38 cellular contexts compared by ENCODE assay signal in genomic region chr9:114477642-114478041, GRCh38.
"Had no signal": no experiment of that assay in that cellular context is flagged by ENCODE, and none has a peak within 500 bp of the region (broad histone marks: within the 10 kb centered on the region; RNA-seq: fewer than 3 reads in every experiment).

No MANE protein-coding gene starts in this region.

- H3K9me3 Mint-ChIP-seq: activated B cell treated with CpG ODN at 0.5 μM for 24 hours; activated CD4-positive, alpha-beta memory T cell treated with anti-CD3 and anti-CD28 coated beads for 36 hours; activated CD4-positive, alpha-beta T cell treated with anti-CD3 and anti-CD28 coated beads, Interleukin-2, amount 10 ng/mL, durations not matched to agents 24 days and 14 days; activated CD8-positive, alpha-beta T cell treated with anti-CD3 and anti-CD28 coated beads for 36 hours; activated naive CD4-positive, alpha-beta T cell treated with anti-CD3 and anti-CD28 coated beads for 36 hours; activated naive CD4-positive, alpha-beta T cell treated with anti-CD3 and anti-CD28 coated beads, Interleukin-2, amount 50 U/mL, for 72 hours; activated naive CD8-positive, alpha-beta T cell treated with anti-CD3 and anti-CD28 coated beads for 36 hours; activated T-cell treated with anti-CD3 and anti-CD28 coated beads, Interleukin-2, amount 50 U/mL, for 4 hours; activated T-cell treated with anti-CD3 and anti-CD28 coated beads, Interleukin-2, amount 50 U/mL, for 72 hours; activated T-helper 1 cell treated with anti-CD3 and anti-CD28 coated beads, Interleukin-12 subunit alpha, Interleukin-12 subunit beta, Interleukin-2, Interleukin-4 antibody, amounts not matched to agents 30 ng/mL and 10 ng/mL and 1 ng/mL, durations not matched to agents 14 hours and 24 hours and 36 hours; activated T-helper 17 cell treated with anti-CD3 and anti-CD28 coated beads, Interleukin-2, amount 50 U/mL, for 72 hours; central memory CD8-positive, alpha-beta T cell; T-helper 1 cell treated with Interleukin-12 subunit alpha and Interleukin-12 subunit beta and Interleukin-4 antibody, amounts not matched to agents 30 μg/mL and 1 μg/mL, for 36 hours; T-helper 2 cell treated with Interferon-gamma antibody and Interleukin-4, amounts not matched to agents 5 μg/mL and 100 μg/mL, for 36 hours had no signal

- H3K27ac Mint-ChIP-seq: activated B cell treated with CpG ODN at 0.5 μM for 24 hours; activated CD4-positive, alpha-beta memory T cell treated with anti-CD3 and anti-CD28 coated beads for 36 hours; activated CD4-positive, alpha-beta T cell treated with anti-CD3 and anti-CD28 coated beads, Interleukin-2, amount 10 ng/mL, durations not matched to agents 24 days and 14 days; activated CD8-positive, alpha-beta T cell treated with anti-CD3 and anti-CD28 coated beads for 36 hours; activated naive CD4-positive, alpha-beta T cell treated with anti-CD3 and anti-CD28 coated beads for 36 hours; activated naive CD8-positive, alpha-beta T cell treated with anti-CD3 and anti-CD28 coated beads for 36 hours; activated T-cell treated with anti-CD3 and anti-CD28 coated beads, Interleukin-2, amount 50 U/mL, for 72 hours; activated T-helper 1 cell treated with anti-CD3 and anti-CD28 coated beads, Interleukin-12 subunit alpha, Interleukin-12 subunit beta, Interleukin-2, Interleukin-4 antibody, amounts not matched to agents 30 ng/mL and 10 ng/mL and 1 ng/mL, durations not matched to agents 14 hours and 24 hours and 36 hours; T-helper 1 cell treated with Interleukin-12 subunit alpha and Interleukin-12 subunit beta and Interleukin-4 antibody, amounts not matched to agents 30 μg/mL and 1 μg/mL, for 36 hours; T-helper 2 cell treated with Interferon-gamma antibody and Interleukin-4, amounts not matched to agents 5 μg/mL and 100 μg/mL, for 36 hours had no signal

- H3K27ac ChIP-seq: ascending aorta, cardiac muscle cell, WERI-Rb-1 had no signal

- H3K4me3 Mint-ChIP-seq: activated B cell treated with CpG ODN at 0.5 μM for 24 hours; activated CD4-positive, alpha-beta memory T cell treated with anti-CD3 and anti-CD28 coated beads for 36 hours; activated CD4-positive, alpha-beta T cell treated with anti-CD3 and anti-CD28 coated beads, Interleukin-2, amount 10 ng/mL, durations not matched to agents 24 days and 14 days; activated CD8-positive, alpha-beta T cell treated with anti-CD3 and anti-CD28 coated beads for 36 hours; activated naive CD4-positive, alpha-beta T cell treated with anti-CD3 and anti-CD28 coated beads for 36 hours; activated naive CD8-positive, alpha-beta T cell treated with anti-CD3 and anti-CD28 coated beads for 36 hours; activated T-cell treated with anti-CD3 and anti-CD28 coated beads, Interleukin-2, amount 50 U/mL, for 4 hours; activated T-cell treated with anti-CD3 and anti-CD28 coated beads, Interleukin-2, amount 50 U/mL, for 72 hours; activated T-helper 1 cell treated with anti-CD3 and anti-CD28 coated beads, Interleukin-12 subunit alpha, Interleukin-12 subunit beta, Interleukin-2, Interleukin-4 antibody, amounts not matched to agents 30 ng/mL and 10 ng/mL and 1 ng/mL, durations not matched to agents 14 hours and 24 hours and 36 hours; activated T-helper 17 cell treated with anti-CD3 and anti-CD28 coated beads, Interleukin-2, amount 50 U/mL, for 72 hours; brain; central memory CD8-positive, alpha-beta T cell; T-helper 1 cell treated with Interleukin-12 subunit alpha and Interleukin-12 subunit beta and Interleukin-4 antibody, amounts not matched to agents 30 μg/mL and 1 μg/mL, for 36 hours; T-helper 2 cell treated with Interferon-gamma antibody and Interleukin-4, amounts not matched to agents 5 μg/mL and 100 μg/mL, for 36 hours had no signal

- H3K27me3 Mint-ChIP-seq: activated CD4-positive, alpha-beta memory T cell treated with anti-CD3 and anti-CD28 coated beads for 36 hours; activated CD4-positive, alpha-beta T cell treated with anti-CD3 and anti-CD28 coated beads, Interleukin-2, amount 10 ng/mL, durations not matched to agents 24 days and 14 days; central memory CD8-positive, alpha-beta T cell had no signal

- H3K4me1 ChIP-seq: ascending aorta had no signal

- H3K36me3 Mint-ChIP-seq: activated CD4-positive, alpha-beta memory T cell treated with anti-CD3 and anti-CD28 coated beads for 36 hours; activated naive CD4-positive, alpha-beta T cell treated with anti-CD3 and anti-CD28 coated beads, Interleukin-2, amount 50 U/mL, for 72 hours had no signal

- H3K36me3 ChIP-seq: ascending aorta, cardiac muscle cell had no signal

- DNase-seq: activated B cell treated with CpG ODN at 0.5 μM for 24 hours; activated CD4-positive, alpha-beta memory T cell treated with anti-CD3 and anti-CD28 coated beads for 36 hours; activated CD4-positive, alpha-beta T cell treated with anti-CD3 and anti-CD28 coated beads for 4 hours; activated CD4-positive, alpha-beta T cell treated with anti-CD3 and anti-CD28 coated beads, Interleukin-2, amount 10 ng/mL, durations not matched to agents 24 days and 14 days; activated CD4-positive, alpha-beta T cell treated with anti-CD3 and anti-CD28 coated beads, Interleukin-2, amount 50 U/mL, for 1 hour; activated CD4-positive, alpha-beta T cell treated with anti-CD3 and anti-CD28 coated beads, Interleukin-2, amount 50 U/mL, for 4 hours; activated CD4-positive, CD25-positive, alpha-beta regulatory T cell treated with anti-CD3 and anti-CD28 coated beads, Interleukin-2, amount 50 U/mL, for 72 hours; activated CD8-positive, alpha-beta memory T cell treated with anti-CD3 and anti-CD28 coated beads, Interleukin-2, amount 50 U/mL, for 4 hours; activated CD8-positive, alpha-beta T cell treated with anti-CD3 and anti-CD28 coated beads for 36 hours; activated effector memory CD4-positive, alpha-beta T cell treated with anti-CD3 and anti-CD28 coated beads, Interleukin-2, amount 50 U/mL, for 16 hours; activated gamma-delta T cell treated with Interleukin-2 at 50 U/mL for 16 hours; activated naive CD4-positive, alpha-beta T cell; activated naive CD4-positive, alpha-beta T cell treated with anti-CD3 and anti-CD28 coated beads for 36 hours; activated naive CD4-positive, alpha-beta T cell treated with anti-CD3 and anti-CD28 coated beads, Interleukin-2, amount 50 U/mL, for 16 hours; activated naive CD8-positive, alpha-beta T cell treated with anti-CD3 and anti-CD28 coated beads for 36 hours; activated T-cell treated with anti-CD3 and anti-CD28 coated beads for 4 hours; activated T-cell treated with anti-CD3 and anti-CD28 coated beads, Interleukin-2, amount 50 U/mL, for 1 hour; activated T-cell treated with anti-CD3 and anti-CD28 coated beads, Interleukin-2, amount 50 U/mL, for 4 hours; activated T-cell treated with anti-CD3 and anti-CD28 coated beads, Interleukin-2, amount 50 U/mL, for 72 hours; amygdala; anterior cingulate cortex; caudate nucleus; cerebellar nuclear complex; T-helper 1 cell; T-helper 2 cell; T-helper 9 cell; WERI-Rb-1 had no signal

- H3K9me3 ChIP-seq: ascending aorta had no signal

- H3K27me3 ChIP-seq: ascending aorta, cardiac muscle cell had no signal

- FAIRE-seq: bronchial epithelial cell, TTC549 had no signal

- ATAC-seq: activated CD8-positive, alpha-beta T cell treated with anti-CD3 and anti-CD28 coated beads for 36 hours; activated naive CD4-positive, alpha-beta T cell treated with anti-CD3 and anti-CD28 coated beads, Interleukin-2, amount 50 U/mL, for 72 hours; activated T-cell treated with anti-CD3 and anti-CD28 coated beads, Interleukin-2, amount 50 U/mL, for 4 hours; activated T-cell treated with anti-CD3 and anti-CD28 coated beads, Interleukin-2, amount 50 U/mL, for 72 hours; activated T-helper 17 cell treated with anti-CD3 and anti-CD28 coated beads, Interleukin-2, amount 50 U/mL, for 72 hours had no signal

- H3K4me3 ChIP-seq: ascending aorta, cardiac muscle cell had no signal
